In the genomic region with DNA sequence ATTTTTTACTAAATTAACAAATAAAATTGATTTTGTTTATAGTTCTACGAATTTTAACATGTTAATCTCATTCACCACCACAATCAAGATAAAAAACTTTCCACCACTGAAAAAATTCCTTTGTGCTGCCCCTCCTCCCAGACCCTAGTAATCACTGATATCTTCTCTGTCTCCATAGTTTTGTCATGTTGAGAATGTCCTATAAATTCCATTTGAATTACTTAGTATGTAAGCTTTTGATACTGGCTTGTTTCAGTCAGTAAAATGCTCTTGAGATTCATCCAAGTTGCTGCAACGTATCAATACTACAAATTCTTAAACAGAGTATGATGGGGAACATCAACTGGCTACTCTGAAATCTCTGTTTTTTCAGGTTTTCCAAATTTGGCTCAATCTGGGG, we compare ENCODE assay signal across 2 cellular contexts.
TF ChIP-seq lines count a peak whose summit lies in the region.

No MANE protein-coding gene starts in this region.

TF ChIP-seq in IMR-90, 13 proteins besides CTCF, POLR2A, EP300 and RAD21:
- TF ChIP-seq MAZ (IDR thresholded peaks at IDR 0.05; ENCODE audit: borderline replicate concordance, low read depth, low read length) (no peak), CHD1 (IDR thresholded peaks at IDR 0.05; ENCODE audit: low read depth, low read length) (no peak), SMC3 (IDR thresholded peaks at IDR 0.05; ENCODE audit: low read depth, low read length) (no peak), MXI1 (IDR thresholded peaks at IDR 0.05; ENCODE audit: borderline replicate concordance, low read depth, low read length) (no peak), RFX5 (IDR thresholded peaks at IDR 0.05; ENCODE audit: low read depth, low read length) (no peak)

TF ChIP-seq in K562, 482 proteins besides CTCF, POLR2A, EP300 and RAD21:
- TF ChIP-seq, protein P1, sequence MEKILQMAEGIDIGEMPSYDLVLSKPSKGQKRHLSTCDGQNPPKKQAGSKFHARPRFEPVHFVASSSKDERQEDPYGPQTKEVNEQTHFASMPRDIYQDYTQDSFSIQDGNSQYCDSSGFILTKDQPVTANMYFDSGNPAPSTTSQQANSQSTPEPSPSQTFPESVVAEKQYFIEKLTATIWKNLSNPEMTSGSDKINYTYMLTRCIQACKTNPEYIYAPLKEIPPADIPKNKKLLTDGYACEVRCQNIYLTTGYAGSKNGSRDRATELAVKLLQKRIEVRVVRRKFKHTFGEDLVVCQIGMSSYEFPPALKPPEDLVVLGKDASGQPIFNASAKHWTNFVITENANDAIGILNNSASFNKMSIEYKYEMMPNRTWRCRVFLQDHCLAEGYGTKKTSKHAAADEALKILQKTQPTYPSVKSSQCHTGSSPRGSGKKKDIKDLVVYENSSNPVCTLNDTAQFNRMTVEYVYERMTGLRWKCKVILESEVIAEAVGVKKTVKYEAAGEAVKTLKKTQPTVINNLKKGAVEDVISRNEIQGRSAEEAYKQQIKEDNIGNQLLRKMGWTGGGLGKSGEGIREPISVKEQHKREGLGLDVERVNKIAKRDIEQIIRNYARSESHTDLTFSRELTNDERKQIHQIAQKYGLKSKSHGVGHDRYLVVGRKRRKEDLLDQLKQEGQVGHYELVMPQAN (IDR thresholded peaks at IDR 0.05; ENCODE audit: borderline replicate concordance): no peak
- TF ChIP-seq LCOR (CRISPR knock-in tag; IDR thresholded peaks at IDR 0.05) (no peak), BRD4 (IDR thresholded peaks at IDR 0.05) (no peak), ELF4 (CRISPR knock-in tag; IDR thresholded peaks at IDR 0.05) (no peak)
- TF ChIP-seq, protein P2, sequence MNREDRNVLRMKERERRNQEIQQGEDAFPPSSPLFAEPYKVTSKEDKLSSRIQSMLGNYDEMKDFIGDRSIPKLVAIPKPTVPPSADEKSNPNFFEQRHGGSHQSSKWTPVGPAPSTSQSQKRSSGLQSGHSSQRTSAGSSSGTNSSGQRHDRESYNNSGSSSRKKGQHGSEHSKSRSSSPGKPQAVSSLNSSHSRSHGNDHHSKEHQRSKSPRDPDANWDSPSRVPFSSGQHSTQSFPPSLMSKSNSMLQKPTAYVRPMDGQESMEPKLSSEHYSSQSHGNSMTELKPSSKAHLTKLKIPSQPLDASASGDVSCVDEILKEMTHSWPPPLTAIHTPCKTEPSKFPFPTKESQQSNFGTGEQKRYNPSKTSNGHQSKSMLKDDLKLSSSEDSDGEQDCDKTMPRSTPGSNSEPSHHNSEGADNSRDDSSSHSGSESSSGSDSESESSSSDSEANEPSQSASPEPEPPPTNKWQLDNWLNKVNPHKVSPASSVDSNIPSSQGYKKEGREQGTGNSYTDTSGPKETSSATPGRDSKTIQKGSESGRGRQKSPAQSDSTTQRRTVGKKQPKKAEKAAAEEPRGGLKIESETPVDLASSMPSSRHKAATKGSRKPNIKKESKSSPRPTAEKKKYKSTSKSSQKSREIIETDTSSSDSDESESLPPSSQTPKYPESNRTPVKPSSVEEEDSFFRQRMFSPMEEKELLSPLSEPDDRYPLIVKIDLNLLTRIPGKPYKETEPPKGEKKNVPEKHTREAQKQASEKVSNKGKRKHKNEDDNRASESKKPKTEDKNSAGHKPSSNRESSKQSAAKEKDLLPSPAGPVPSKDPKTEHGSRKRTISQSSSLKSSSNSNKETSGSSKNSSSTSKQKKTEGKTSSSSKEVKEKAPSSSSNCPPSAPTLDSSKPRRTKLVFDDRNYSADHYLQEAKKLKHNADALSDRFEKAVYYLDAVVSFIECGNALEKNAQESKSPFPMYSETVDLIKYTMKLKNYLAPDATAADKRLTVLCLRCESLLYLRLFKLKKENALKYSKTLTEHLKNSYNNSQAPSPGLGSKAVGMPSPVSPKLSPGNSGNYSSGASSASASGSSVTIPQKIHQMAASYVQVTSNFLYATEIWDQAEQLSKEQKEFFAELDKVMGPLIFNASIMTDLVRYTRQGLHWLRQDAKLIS (CRISPR knock-in tag; IDR thresholded peaks at IDR 0.05): no peak
- TF ChIP-seq, protein P3, sequence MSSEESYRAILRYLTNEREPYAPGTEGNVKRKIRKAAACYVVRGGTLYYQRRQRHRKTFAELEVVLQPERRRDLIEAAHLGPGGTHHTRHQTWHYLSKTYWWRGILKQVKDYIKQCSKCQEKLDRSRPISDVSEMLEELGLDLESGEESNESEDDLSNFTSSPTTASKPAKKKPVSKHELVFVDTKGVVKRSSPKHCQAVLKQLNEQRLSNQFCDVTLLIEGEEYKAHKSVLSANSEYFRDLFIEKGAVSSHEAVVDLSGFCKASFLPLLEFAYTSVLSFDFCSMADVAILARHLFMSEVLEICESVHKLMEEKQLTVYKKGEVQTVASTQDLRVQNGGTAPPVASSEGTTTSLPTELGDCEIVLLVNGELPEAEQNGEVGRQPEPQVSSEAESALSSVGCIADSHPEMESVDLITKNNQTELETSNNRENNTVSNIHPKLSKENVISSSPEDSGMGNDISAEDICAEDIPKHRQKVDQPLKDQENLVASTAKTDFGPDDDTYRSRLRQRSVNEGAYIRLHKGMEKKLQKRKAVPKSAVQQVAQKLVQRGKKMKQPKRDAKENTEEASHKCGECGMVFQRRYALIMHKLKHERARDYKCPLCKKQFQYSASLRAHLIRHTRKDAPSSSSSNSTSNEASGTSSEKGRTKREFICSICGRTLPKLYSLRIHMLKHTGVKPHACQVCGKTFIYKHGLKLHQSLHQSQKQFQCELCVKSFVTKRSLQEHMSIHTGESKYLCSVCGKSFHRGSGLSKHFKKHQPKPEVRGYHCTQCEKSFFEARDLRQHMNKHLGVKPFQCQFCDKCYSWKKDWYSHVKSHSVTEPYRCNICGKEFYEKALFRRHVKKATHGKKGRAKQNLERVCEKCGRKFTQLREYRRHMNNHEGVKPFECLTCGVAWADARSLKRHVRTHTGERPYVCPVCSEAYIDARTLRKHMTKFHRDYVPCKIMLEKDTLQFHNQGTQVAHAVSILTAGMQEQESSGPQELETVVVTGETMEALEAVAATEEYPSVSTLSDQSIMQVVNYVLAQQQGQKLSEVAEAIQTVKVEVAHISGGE (CRISPR knock-in tag; IDR thresholded peaks at IDR 0.05): no peak
- TF ChIP-seq, protein P4, sequence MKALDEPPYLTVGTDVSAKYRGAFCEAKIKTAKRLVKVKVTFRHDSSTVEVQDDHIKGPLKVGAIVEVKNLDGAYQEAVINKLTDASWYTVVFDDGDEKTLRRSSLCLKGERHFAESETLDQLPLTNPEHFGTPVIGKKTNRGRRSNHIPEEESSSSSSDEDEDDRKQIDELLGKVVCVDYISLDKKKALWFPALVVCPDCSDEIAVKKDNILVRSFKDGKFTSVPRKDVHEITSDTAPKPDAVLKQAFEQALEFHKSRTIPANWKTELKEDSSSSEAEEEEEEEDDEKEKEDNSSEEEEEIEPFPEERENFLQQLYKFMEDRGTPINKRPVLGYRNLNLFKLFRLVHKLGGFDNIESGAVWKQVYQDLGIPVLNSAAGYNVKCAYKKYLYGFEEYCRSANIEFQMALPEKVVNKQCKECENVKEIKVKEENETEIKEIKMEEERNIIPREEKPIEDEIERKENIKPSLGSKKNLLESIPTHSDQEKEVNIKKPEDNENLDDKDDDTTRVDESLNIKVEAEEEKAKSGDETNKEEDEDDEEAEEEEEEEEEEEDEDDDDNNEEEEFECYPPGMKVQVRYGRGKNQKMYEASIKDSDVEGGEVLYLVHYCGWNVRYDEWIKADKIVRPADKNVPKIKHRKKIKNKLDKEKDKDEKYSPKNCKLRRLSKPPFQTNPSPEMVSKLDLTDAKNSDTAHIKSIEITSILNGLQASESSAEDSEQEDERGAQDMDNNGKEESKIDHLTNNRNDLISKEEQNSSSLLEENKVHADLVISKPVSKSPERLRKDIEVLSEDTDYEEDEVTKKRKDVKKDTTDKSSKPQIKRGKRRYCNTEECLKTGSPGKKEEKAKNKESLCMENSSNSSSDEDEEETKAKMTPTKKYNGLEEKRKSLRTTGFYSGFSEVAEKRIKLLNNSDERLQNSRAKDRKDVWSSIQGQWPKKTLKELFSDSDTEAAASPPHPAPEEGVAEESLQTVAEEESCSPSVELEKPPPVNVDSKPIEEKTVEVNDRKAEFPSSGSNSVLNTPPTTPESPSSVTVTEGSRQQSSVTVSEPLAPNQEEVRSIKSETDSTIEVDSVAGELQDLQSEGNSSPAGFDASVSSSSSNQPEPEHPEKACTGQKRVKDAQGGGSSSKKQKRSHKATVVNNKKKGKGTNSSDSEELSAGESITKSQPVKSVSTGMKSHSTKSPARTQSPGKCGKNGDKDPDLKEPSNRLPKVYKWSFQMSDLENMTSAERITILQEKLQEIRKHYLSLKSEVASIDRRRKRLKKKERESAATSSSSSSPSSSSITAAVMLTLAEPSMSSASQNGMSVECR (CRISPR knock-in tag; IDR thresholded peaks at IDR 0.05): no peak
TF ChIP-seq in K562: peak in this region for 0.
